ENCODE assay signal across 18 cellular contexts in the genomic region with DNA sequence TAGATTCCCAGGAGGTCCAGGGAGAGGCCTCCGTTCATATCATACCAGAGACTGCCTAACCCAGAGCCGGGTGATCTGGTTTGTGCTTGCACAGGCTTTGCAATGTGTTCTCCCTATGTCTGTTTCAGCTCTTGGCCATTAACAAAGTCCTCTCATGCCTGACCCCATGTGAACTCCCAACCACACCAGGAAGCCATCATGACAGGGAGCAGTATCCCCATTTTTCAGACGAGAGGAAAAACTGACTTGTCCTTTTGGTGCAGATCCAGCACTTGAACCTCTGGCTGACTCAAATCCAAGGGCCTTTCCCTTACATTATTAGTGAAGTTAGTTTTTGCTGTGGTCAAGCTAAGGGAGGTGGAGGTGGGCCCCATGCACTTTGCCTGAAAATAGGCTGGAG.
"Had no signal": no experiment of that assay in that cellular context is flagged by ENCODE, and none has a peak within 500 bp of the region (broad histone marks: within the 10 kb centered on the region; RNA-seq: fewer than 3 reads in every experiment).

No MANE protein-coding gene starts in this region.

- H3K27ac ChIP-seq: epithelial cell of prostate, prostate gland, skin epidermis, transverse colon, vagina had no signal

- H3K27me3 ChIP-seq: transverse colon, vagina had no signal

- H3K4me3 Mint-ChIP-seq: activated naive CD4-positive, alpha-beta T cell treated with anti-CD3 and anti-CD28 coated beads for 36 hours; brain had no signal

- H3K4me3 ChIP-seq: prostate gland, skin epidermis, transverse colon, vagina had no signal

- H3K27me3 Mint-ChIP-seq: brain had no signal

- H3K9me3 ChIP-seq: prostate gland, transverse colon, vagina had no signal

- DNase-seq: activated CD4-positive, CD25-positive, alpha-beta regulatory T cell; activated naive CD4-positive, alpha-beta T cell treated with anti-CD3 and anti-CD28 coated beads for 36 hours; activated T-cell treated with anti-CD3 and anti-CD28 coated beads for 4 hours; central memory CD4-positive, alpha-beta T cell; effector memory CD4-positive, alpha-beta T cell; right cardiac atrium; stimulated activated CD4-positive, alpha-beta T cell treated with anti-CD3 and anti-CD28 coated beads, Interleukin-15, amount 100 ng/mL, for 24 hours; stimulated activated CD4-positive, alpha-beta T cell treated with anti-CD3 and anti-CD28 coated beads, Interleukin-4, amount 100 ng/mL, for 1 hour; stimulated activated naive CD4-positive, alpha-beta T cell; SW 1271; transverse colon had no signal

- H3K4me1 ChIP-seq: prostate gland, transverse colon, vagina had no signal

- FAIRE-seq: TTC549 had no signal

- H3K27ac Mint-ChIP-seq: activated naive CD4-positive, alpha-beta T cell treated with anti-CD3 and anti-CD28 coated beads for 36 hours; activated T-helper 2 cell treated with anti-CD3 and anti-CD28 coated beads, Interferon-gamma antibody, Interleukin-2, Interleukin-4, amounts not matched to agents 10 μg/mL and 5 μg/mL and 100 μg/mL, durations not matched to agents 14 hours and 24 hours and 36 hours; brain had no signal

- H3K36me3 ChIP-seq: prostate gland had no signal

- H3K9me3 Mint-ChIP-seq: activated naive CD4-positive, alpha-beta T cell treated with anti-CD3 and anti-CD28 coated beads for 36 hours; activated T-helper 2 cell treated with anti-CD3 and anti-CD28 coated beads, Interferon-gamma antibody, Interleukin-2, Interleukin-4, amounts not matched to agents 10 μg/mL and 5 μg/mL and 100 μg/mL, durations not matched to agents 14 hours and 24 hours and 36 hours had no signal
